In genomic region chr16:63592852-63593251, GRCh38 we compare ENCODE assay signal across 2 cellular contexts.
TF ChIP-seq lines count a peak whose summit lies in the region.

No MANE protein-coding gene starts in this region.

TF ChIP-seq in GM12878, 131 proteins besides CTCF, POLR2A, EP300 and RAD21 (continued from another document):
- no peak for TF ChIP-seq ELK1 (IDR thresholded peaks at IDR 0.05; ENCODE audit: low read depth, low read length)
- no peak for TF ChIP-seq ESRRA (IDR thresholded peaks at IDR 0.05; ENCODE audit: low read length)
- no peak for TF ChIP-seq ASH2L (IDR thresholded peaks at IDR 0.05; ENCODE audit: borderline replicate concordance, low read depth)
TF ChIP-seq in GM12878: peak in this region for 1.

TF ChIP-seq in K562, 482 proteins besides CTCF, POLR2A, EP300 and RAD21 (continued from another document):
- TF ChIP-seq ATF3 (IDR thresholded peaks at IDR 0.05) (peak; percentile 33; the same call in 1 of the 2 replicates), ATF3 (CRISPR knock-in tag; conservative IDR thresholded peaks at IDR 0.05) (no peak)
